In genomic region chr6:8627085-8627861, GRCh38 we compare ENCODE assay signal across 8 cellular contexts.
DNase-seq lines count a peak whose midpoint lies in the region; ATAC-seq lines count a peak whose summit lies in the region.

No MANE protein-coding gene starts in this region.

- H3K27ac ChIP-seq in caudate nucleus (ENCODE audit: low read depth, low read length): no peak overlapping the region
- no peak overlapping the region for H3K27ac ChIP-seq in substantia nigra (ENCODE audit: low read depth, low read length, poor library complexity, severe bottlenecking)

- in situ Hi-C loops in ACHN (cut with HindIII; ENCODE audit: low pct_ligation_motif_present, low pct_unique_long_range_greater_than_20kb, low sequenced_read_pairs): no loop called here

- peak; percentile 79 for ATAC-seq in GM21786 (IDR thresholded peaks at IDR 0.05; ENCODE audit: unreplicated experiment)

- DNase-seq in ACHN (peak; percentile 16), Kasumi-1 (lab: John Stamatoyannopoulos, UW) (peak; percentile 47 to 54), dedifferentiated amniotic fluid mesenchymal stem cell (ENCODE audit: extremely low spot score) (peak; percentile 28), caudate nucleus (lab: John Stamatoyannopoulos, UW) (no peak), substantia nigra (lab: John Stamatoyannopoulos, UW) (no peak), UCSD-AML1 (lab: John Stamatoyannopoulos, UW; ENCODE audit: unreplicated experiment) (no peak)
- no peak for DNase-seq in stimulated activated CD4-positive, alpha-beta T cell treated with anti-CD3 and anti-CD28 coated beads, Interleukin-4, amount 100 ng/mL, for 4 hours

Comparison
In these comparisons a context has a peak if more than half of its experiments do, and no peak if none do; other contexts are left out.
1. DNase-seq: peak in ACHN (single experiment), Kasumi-1 (2 of 2) and dedifferentiated amniotic fluid mesenchymal stem cell (single experiment); none in caudate nucleus (0 of 61), substantia nigra (0 of 49), UCSD-AML1 (single experiment) and stimulated activated CD4-positive, alpha-beta T cell treated with anti-CD3 and anti-CD28 coated beads, Interleukin-4, amount 100 ng/mL, for 4 hours (0 of 2).